ENCODE assay signal across 21 cellular contexts in the genomic region with DNA sequence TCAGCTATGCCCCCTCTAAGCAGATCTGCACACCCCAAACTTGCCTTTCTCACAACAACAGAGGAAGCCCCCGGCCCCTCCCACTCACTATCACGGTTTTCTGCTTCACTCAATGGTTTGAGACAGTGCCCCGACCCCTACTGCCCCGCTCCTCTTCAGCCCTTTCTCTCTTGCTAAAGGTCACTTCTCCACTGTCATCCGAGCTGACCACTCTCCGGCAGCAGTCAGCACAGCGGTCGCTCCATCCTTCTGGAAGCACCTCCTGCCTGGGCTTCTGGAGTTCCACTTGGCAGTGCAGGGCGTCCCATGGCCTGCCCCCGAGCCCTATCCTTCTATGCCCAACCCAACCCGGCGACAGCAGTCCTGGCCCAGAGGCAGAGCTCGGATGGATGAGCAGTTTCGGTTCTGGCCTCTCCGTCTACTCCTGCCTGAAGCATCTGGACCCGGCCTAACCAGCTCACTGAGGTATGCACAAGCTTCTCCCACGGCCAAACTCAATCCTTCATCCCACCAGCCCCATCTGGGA. TPM values are rescaled to one million over a fixed set of nuclear protein-coding genes. Genes with fewer than 3 reads are reported as not detected.
DNase-seq lines count a peak whose midpoint lies in the region; ATAC-seq and TF ChIP-seq lines count a peak whose summit lies in the region.
"Had no signal": no experiment of that assay in that cellular context is flagged by ENCODE, and none has a peak within 500 bp of the region (broad histone marks: within the 10 kb centered on the region; RNA-seq: fewer than 3 reads in every experiment).

No MANE protein-coding gene starts in this region.

- 80 to 81% methylated on average over 17 of the region's 17 CpGs for WGBS in aorta, 2 donors
- 95% methylated on average over 17 of the region's 17 CpGs for WGBS in hepatocyte (ENCODE audit: low lambda C conversion rate, missing lambda C conversion rate)

- H3K27ac Mint-ChIP-seq in activated naive CD8-positive, alpha-beta T cell treated with anti-CD3 and anti-CD28 coated beads, Interleukin-2, amount 10 ng/mL, durations not matched to agents 7 days and 5 days: peak overlapping the region; percentile 7
- H3K27ac Mint-ChIP-seq in activated naive CD8-positive, alpha-beta T cell treated with anti-CD3 and anti-CD28 coated beads for 36 hours: no peak overlapping the region
- peak overlapping the region; percentile 24; the same call in 1 of the 2 replicates for H3K27ac Mint-ChIP-seq in WTC11
- H3K27ac Mint-ChIP-seq in naive B cell: peak overlapping the region; percentile 16 to 100 (median 97)
- H3K27ac Mint-ChIP-seq: nephron had no signal

- POLR2A ChIA-PET in activated naive CD8-positive, alpha-beta T cell treated with anti-CD3 and anti-CD28 coated beads, Interleukin-2, amount 10 ng/mL, durations not matched to agents 7 days and 5 days (lab: Charles Lee): interaction anchor here (2.1 kb wide), 1 partner anchor 10 kb away, joined by 4 read pairs; no protein-coding TSS in a partner anchor
- POLR2A ChIA-PET in WTC11 (lab: Charles Lee): no interaction called here

- no peak for ATAC-seq in activated naive CD8-positive, alpha-beta T cell treated with anti-CD3 and anti-CD28 coated beads, Interleukin-2, amount 10 ng/mL, durations not matched to agents 7 days and 5 days (ENCODE audit: low read depth)
- no peak for ATAC-seq in WTC11
- ATAC-seq in naive B cell (ENCODE audit: low read depth in 2 of 2): no peak
- no peak for ATAC-seq in aorta (ENCODE audit: low FRiP score)
- no peak for ATAC-seq in GM21786 (IDR thresholded peaks at IDR 0.05; ENCODE audit: unreplicated experiment)

- H3K4me1 ChIP-seq in aorta (ENCODE audit: control insufficient read depth in 1 of 2, insufficient read depth in 2 of 2, low read length in 2 of 2) (no peaks in the 10 kb centered on the region), hepatocyte (ENCODE audit: insufficient read depth) (peaks cover 15% of the 10 kb centered on the region)

- no peaks in the 10 kb centered on the region for H3K9me3 Mint-ChIP-seq in activated naive CD8-positive, alpha-beta T cell treated with anti-CD3 and anti-CD28 coated beads, Interleukin-2, amount 10 ng/mL, durations not matched to agents 7 days and 5 days
- no peaks in the 10 kb centered on the region for H3K9me3 Mint-ChIP-seq in activated naive CD8-positive, alpha-beta T cell treated with anti-CD3 and anti-CD28 coated beads for 36 hours
- no peaks in the 10 kb centered on the region for H3K9me3 Mint-ChIP-seq in WTC11
- no peaks in the 10 kb centered on the region for H3K9me3 Mint-ChIP-seq in naive B cell
- H3K9me3 Mint-ChIP-seq: activated T-helper 2 cell treated with anti-CD3 and anti-CD28 coated beads, Interferon-gamma antibody, Interleukin-2, Interleukin-4, amounts not matched to agents 10 μg/mL and 5 μg/mL and 100 μg/mL, durations not matched to agents 14 hours and 24 hours and 36 hours; nephron had no signal

- peaks cover 0 to 5% of the 10 kb centered on the region in 2 donors for H3K36me3 ChIP-seq in aorta (ENCODE audit: control insufficient read depth in 1 of 2, insufficient read depth in 2 of 2, low read length in 1 of 2)
- H3K36me3 ChIP-seq in hepatocyte (replicated peaks; ENCODE audit: insufficient read depth, low read depth): no peaks in the 10 kb centered on the region

- in situ Hi-C loops in G401 (cut with HindIII; ENCODE audit: low sequenced_read_pairs): no loop called here

- H3K36me3 Mint-ChIP-seq in activated naive CD8-positive, alpha-beta T cell treated with anti-CD3 and anti-CD28 coated beads, Interleukin-2, amount 10 ng/mL, durations not matched to agents 7 days and 5 days: peaks cover 6% of the 10 kb centered on the region
- H3K36me3 Mint-ChIP-seq in activated naive CD8-positive, alpha-beta T cell treated with anti-CD3 and anti-CD28 coated beads for 36 hours: peaks cover 3% of the 10 kb centered on the region
- H3K36me3 Mint-ChIP-seq in WTC11 (no peaks in the 10 kb centered on the region), naive B cell (peaks cover 0 to 23% of the 10 kb centered on the region in 2 donors)

- H3K9me3 ChIP-seq in aorta (ENCODE audit: control insufficient read depth, low read length): no peaks in the 10 kb centered on the region
- H3K9me3 ChIP-seq in hepatocyte (ENCODE audit: low read depth): no peaks in the 10 kb centered on the region
- H3K9me3 ChIP-seq: tibial artery had no signal

- H3K4me3 ChIP-seq in aorta (ENCODE audit: low read length in 2 of 2) (no peak overlapping the region), hepatocyte (no peak overlapping the region)
- H3K4me3 ChIP-seq: GM23248, tibial artery had no signal

- no peaks in the 10 kb centered on the region for H4K20me1 ChIP-seq in hepatocyte (ENCODE audit: insufficient read depth, poor library complexity, severe bottlenecking)

- no peaks in the 10 kb centered on the region for H3K27me3 Mint-ChIP-seq in activated naive CD8-positive, alpha-beta T cell treated with anti-CD3 and anti-CD28 coated beads, Interleukin-2, amount 10 ng/mL, durations not matched to agents 7 days and 5 days
- no peaks in the 10 kb centered on the region for H3K27me3 Mint-ChIP-seq in activated naive CD8-positive, alpha-beta T cell treated with anti-CD3 and anti-CD28 coated beads for 36 hours
- H3K27me3 Mint-ChIP-seq in WTC11 (ENCODE audit: low read depth): peaks cover 8% of the 10 kb centered on the region
- H3K27me3 Mint-ChIP-seq in naive B cell: no peaks in the 10 kb centered on the region

- no peak overlapping the region for H3K27ac ChIP-seq in aorta (ENCODE audit: low read depth in 1 of 2, low read length in 2 of 2)
- no peak overlapping the region for H3K27ac ChIP-seq in hepatocyte
- H3K27ac ChIP-seq: GM23248 had no signal

- H3K27me3 ChIP-seq in aorta (ENCODE audit: control insufficient read depth in 1 of 2, insufficient read depth in 2 of 2, low read length in 1 of 2) (no peaks in the 10 kb centered on the region), hepatocyte (no peaks in the 10 kb centered on the region)
- H3K27me3 ChIP-seq: tibial artery had no signal

- intact Hi-C loops in aorta (cut with DNase I): no loop called here

- peaks cover 29% of the 10 kb centered on the region for H3K4me1 Mint-ChIP-seq in activated naive CD8-positive, alpha-beta T cell treated with anti-CD3 and anti-CD28 coated beads, Interleukin-2, amount 10 ng/mL, durations not matched to agents 7 days and 5 days
- H3K4me1 Mint-ChIP-seq in activated naive CD8-positive, alpha-beta T cell treated with anti-CD3 and anti-CD28 coated beads for 36 hours: peaks cover 25% of the 10 kb centered on the region
- H3K4me1 Mint-ChIP-seq in WTC11: peaks cover 12% of the 10 kb centered on the region
- peaks cover 37 to 55% (median 54%) of the 10 kb centered on the region in 3 donors for H3K4me1 Mint-ChIP-seq in naive B cell

- peaks cover 12% of the 10 kb centered on the region for H3K79me2 ChIP-seq in hepatocyte

- DNase-seq in activated naive CD8-positive, alpha-beta T cell treated with anti-CD3 and anti-CD28 coated beads, Interleukin-2, amount 10 ng/mL, durations not matched to agents 7 days and 5 days: no peak
- no peak for DNase-seq in activated naive CD8-positive, alpha-beta T cell treated with anti-CD3 and anti-CD28 coated beads for 36 hours
- DNase-seq in WTC11 (ENCODE audit: low spot score): no peak
- DNase-seq in naive B cell: no peak
- peak; percentile 41 to 75 for DNase-seq in aorta
- DNase-seq in hepatocyte (ENCODE audit: low spot score): no peak
- DNase-seq in G401 (ENCODE audit: low spot score): no peak
- DNase-seq: ACHN; activated CD4-positive, CD25-positive, alpha-beta regulatory T cell; foreskin fibroblast; GM23248; MV-4-11; NCI-H187 treated with DMSO at 0.1 percent for 48 hours; SHP77 treated with DMSO at 0.1 percent for 48 hours had no signal

- no peaks in the 10 kb centered on the region for H3K9me2 ChIP-seq in hepatocyte (replicated peaks; ENCODE audit: insufficient read depth)

- TF ChIP-seq CTCF in WTC11 (IDR thresholded peaks at IDR 0.05): no peak
- no peak for TF ChIP-seq CTCF in hepatocyte (IDR thresholded peaks at IDR 0.05; ENCODE audit: poor library complexity)

- CTCF ChIA-PET in WTC11 (lab: Charles Lee): no interaction called here

- no peak overlapping the region for H2AFZ ChIP-seq in hepatocyte
- H2AFZ ChIP-seq: GM23248 had no signal

- H3K4me2 ChIP-seq in hepatocyte: no peak overlapping the region

- H3K4me3 Mint-ChIP-seq in activated naive CD8-positive, alpha-beta T cell treated with anti-CD3 and anti-CD28 coated beads, Interleukin-2, amount 10 ng/mL, durations not matched to agents 7 days and 5 days: peak overlapping the region; percentile 3
- no peak overlapping the region for H3K4me3 Mint-ChIP-seq in activated naive CD8-positive, alpha-beta T cell treated with anti-CD3 and anti-CD28 coated beads for 36 hours
- H3K4me3 Mint-ChIP-seq in WTC11: no peak overlapping the region
- peak overlapping the region; percentile 68 to 100 (median 94) for H3K4me3 Mint-ChIP-seq in naive B cell

RNA-seq across cellular contexts. Expression of a gene that starts 4.1 kb away (rescaled TPM):
- 10 to 100 TPM; 48.9 to 49.2 TPM for total RNA-seq in activated naive CD8-positive, alpha-beta T cell treated with anti-CD3 and anti-CD28 coated beads, Interleukin-2, amount 10 ng/mL, durations not matched to agents 7 days and 5 days
- total RNA-seq in activated naive CD8-positive, alpha-beta T cell treated with anti-CD3 and anti-CD28 coated beads for 36 hours: 10 to 100 TPM; 24.6 to 25.4 TPM
- total RNA-seq in WTC11 (2021) (26.3 to 36.2 TPM (median 32.4 TPM) in 3 replicates), aorta (100 to 1,000 TPM; 183 to 241 TPM), hepatocyte (123 and 161 TPM in 2 replicates)
- polyA plus RNA-seq in naive B cell (ENCODE audit: low read depth in 6 of 6) (10 to 100 TPM; 15.7 to 39.6 (median 25.4) TPM), aorta (100 to 1,000 TPM; 299 to 350 TPM), hepatocyte (5.0 and 7.1 TPM in 2 replicates)
- not detected in 2 replicates for total RNA-seq in G401 (2014; rRNA removed; shearing (Covaris generic))

RNA-seq across cellular contexts. Expression of a gene that starts 16.3 kb away (rescaled TPM):
- not detected for total RNA-seq in activated naive CD8-positive, alpha-beta T cell treated with anti-CD3 and anti-CD28 coated beads, Interleukin-2, amount 10 ng/mL, durations not matched to agents 7 days and 5 days
- total RNA-seq in activated naive CD8-positive, alpha-beta T cell treated with anti-CD3 and anti-CD28 coated beads for 36 hours: not detected
- not detected in 3 replicates for total RNA-seq in WTC11 (2021)
- 10 to 100 TPM in 3 of 6 donors, 1 to 10 TPM in 3; 2.5 to 16.4 (median 11.0) TPM for polyA plus RNA-seq in naive B cell (ENCODE audit: low read depth in 6 of 6)
- total RNA-seq in aorta: 1 to 10 TPM in 1 of 2 donors, under 1 TPM in 1; 0.15 to 2.1 TPM
- polyA plus RNA-seq in aorta: not detected
- total RNA-seq in hepatocyte: 0.04 and 0.10 TPM in 2 replicates
- 0.05 TPM in 1 of 2 replicates, not detected in the other for polyA plus RNA-seq in hepatocyte
- total RNA-seq in G401 (2014; rRNA removed; shearing (Covaris generic)): not detected in 2 replicates
- total RNA-seq: activated T-helper 2 cell treated with anti-CD3 and anti-CD28 coated beads, Interferon-gamma antibody, Interleukin-2, Interleukin-4, amounts not matched to agents 10 μg/mL and 5 μg/mL and 100 μg/mL, durations not matched to agents 14 hours and 24 hours and 36 hours; endothelial cell of umbilical vein; GM23248; kidney epithelial cell; T-helper 1 cell treated with Interleukin-12 subunit alpha and Interleukin-12 subunit beta and Interleukin-4 antibody, amounts not matched to agents 30 ng/mL and 1 ng/mL, for 36 hours had no signal

RNA-seq across cellular contexts. Expression of a gene that starts 21.9 kb away (rescaled TPM):
- total RNA-seq in activated naive CD8-positive, alpha-beta T cell treated with anti-CD3 and anti-CD28 coated beads, Interleukin-2, amount 10 ng/mL, durations not matched to agents 7 days and 5 days: 10 to 100 TPM; 71.7 to 76.4 TPM
- total RNA-seq in activated naive CD8-positive, alpha-beta T cell treated with anti-CD3 and anti-CD28 coated beads for 36 hours: 10 to 100 TPM; 84.1 to 91.2 TPM
- 53.0 to 66.9 TPM (median 57.6 TPM) in 3 replicates for total RNA-seq in WTC11 (2021)
- polyA plus RNA-seq in naive B cell (ENCODE audit: low read depth in 6 of 6): 100 to 1,000 TPM in 1 of 6 donors, 10 to 100 TPM in 5; 78.9 to 128 (median 86.2) TPM
- 10 to 100 TPM; 40.5 to 50.1 TPM for total RNA-seq in aorta
- 10 to 100 TPM; 22.7 to 53.9 TPM for polyA plus RNA-seq in aorta
- total RNA-seq in hepatocyte: 41.7 and 48.3 TPM in 2 replicates
- 64.0 and 77.7 TPM in 2 replicates for polyA plus RNA-seq in hepatocyte
- 58.0 and 58.9 TPM in 2 replicates for total RNA-seq in G401 (2014; rRNA removed; shearing (Covaris generic))

RNA-seq across cellular contexts. Expression of a gene that starts 29.2 kb away (rescaled TPM):
- total RNA-seq in activated naive CD8-positive, alpha-beta T cell treated with anti-CD3 and anti-CD28 coated beads, Interleukin-2, amount 10 ng/mL, durations not matched to agents 7 days and 5 days: 10 to 100 TPM; 81.1 to 87.3 TPM
- total RNA-seq in activated naive CD8-positive, alpha-beta T cell treated with anti-CD3 and anti-CD28 coated beads for 36 hours: 10 to 100 TPM; 83.0 to 84.4 TPM
- total RNA-seq in WTC11 (2021) (41.1 to 44.8 TPM (median 43.0 TPM) in 3 replicates), aorta (10 to 100 TPM; 48.2 to 50.1 TPM), hepatocyte (32.2 and 32.9 TPM in 2 replicates)
- polyA plus RNA-seq in naive B cell (ENCODE audit: low read depth in 6 of 6) (100 to 1,000 TPM in 1 of 6 donors, 10 to 100 TPM in 5; 53.9 to 103 (median 75.5) TPM), aorta (100 to 1,000 TPM in 1 of 2 donors, 10 to 100 TPM in 1; 51.5 to 110 TPM), hepatocyte (217 and 227 TPM in 2 replicates)
- total RNA-seq in G401 (2014; rRNA removed; shearing (Covaris generic)): 35.4 and 51.3 TPM in 2 replicates

RNA-seq across cellular contexts. Expression of a gene that starts 39.6 kb away (rescaled TPM):
- 10 to 100 TPM; 57.3 to 65.7 TPM for total RNA-seq in activated naive CD8-positive, alpha-beta T cell treated with anti-CD3 and anti-CD28 coated beads, Interleukin-2, amount 10 ng/mL, durations not matched to agents 7 days and 5 days
- total RNA-seq in activated naive CD8-positive, alpha-beta T cell treated with anti-CD3 and anti-CD28 coated beads for 36 hours: 100 to 1,000 TPM; 131 to 143 TPM
- 46.9 to 48.7 TPM (median 47.0 TPM) in 3 replicates for total RNA-seq in WTC11 (2021)
- polyA plus RNA-seq in naive B cell (ENCODE audit: low read depth in 6 of 6): 10 to 100 TPM; 34.1 to 46.0 (median 37.5) TPM
- total RNA-seq in aorta: 10 to 100 TPM; 24.0 to 33.1 TPM
- polyA plus RNA-seq in aorta: 10 to 100 TPM; 19.5 to 44.2 TPM
- 70.3 and 75.7 TPM in 2 replicates for total RNA-seq in hepatocyte
- 33.0 and 38.2 TPM in 2 replicates for polyA plus RNA-seq in hepatocyte
- total RNA-seq in G401 (2014; rRNA removed; shearing (Covaris generic)): 49.6 and 76.2 TPM in 2 replicates

Comparison
In these comparisons a context has a peak if more than half of its experiments do, and no peak if none do; other contexts are left out.
1. H3K4me3 Mint-ChIP-seq: peak in activated naive CD8-positive, alpha-beta T cell treated with anti-CD3 and anti-CD28 coated beads, Interleukin-2, amount 10 ng/mL, durations not matched to agents 7 days and 5 days (single experiment) and naive B cell (8 of 8); none in activated naive CD8-positive, alpha-beta T cell treated with anti-CD3 and anti-CD28 coated beads for 36 hours (single experiment) and WTC11 (single experiment).
2. DNase-seq: peak in aorta (2 of 2); none in activated naive CD8-positive, alpha-beta T cell treated with anti-CD3 and anti-CD28 coated beads, Interleukin-2, amount 10 ng/mL, durations not matched to agents 7 days and 5 days (single experiment), activated naive CD8-positive, alpha-beta T cell treated with anti-CD3 and anti-CD28 coated beads for 36 hours (single experiment), WTC11 (single experiment), naive B cell (single experiment), hepatocyte (single experiment) and G401 (single experiment).
3. RNA of a gene that starts 4.1 kb away (total RNA-seq): 183 to 241 TPM in aorta, 123 to 161 TPM in hepatocyte, 48.9 to 49.2 TPM in activated naive CD8-positive, alpha-beta T cell treated with anti-CD3 and anti-CD28 coated beads, Interleukin-2, amount 10 ng/mL, durations not matched to agents 7 days and 5 days, 26.3 to 36.2 TPM in WTC11 and 24.6 to 25.4 TPM in activated naive CD8-positive, alpha-beta T cell treated with anti-CD3 and anti-CD28 coated beads for 36 hours; not detected in G401; every median in the first group is over 10 times any median in the second.